ENCODE assay signal across 8 cellular contexts in the genomic region with DNA sequence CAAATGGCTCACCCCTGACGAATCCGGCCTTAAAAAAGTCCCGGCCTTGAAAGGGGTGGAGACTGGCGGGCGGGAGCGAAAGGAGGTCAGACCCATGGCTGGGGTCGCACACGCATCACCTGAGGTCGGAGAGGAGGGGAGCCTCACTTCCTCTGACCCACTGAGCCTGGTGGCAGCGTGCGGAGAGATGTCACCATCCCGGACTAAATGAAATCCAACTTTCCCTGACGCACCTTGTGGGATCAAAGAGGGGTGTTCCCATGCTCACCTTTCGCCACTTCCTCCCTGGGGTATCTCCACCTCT. TPM values are rescaled to one million over a fixed set of nuclear protein-coding genes. Genes with fewer than 3 reads are reported as not detected.
DNase-seq lines count a peak whose midpoint lies in the region; ATAC-seq and TF ChIP-seq lines count a peak whose summit lies in the region.

No MANE protein-coding gene starts in this region.

- peak overlapping the region; percentile 63 for H3K4me3 ChIP-seq in suprapubic skin

- peaks cover 4% of the 10 kb centered on the region for H3K36me3 Mint-ChIP-seq in activated naive CD8-positive, alpha-beta T cell treated with anti-CD3 and anti-CD28 coated beads, Interleukin-2, amount 10 ng/mL, durations not matched to agents 7 days and 5 days

- peak; percentile 37 for DNase-seq in activated naive CD4-positive, alpha-beta T cell treated with Interleukin-2 at 50 U/mL for 16 hours
- no peak for DNase-seq in activated naive CD4-positive, alpha-beta T cell (lab: John Stamatoyannopoulos, UW)
- DNase-seq in activated naive CD8-positive, alpha-beta T cell treated with anti-CD3 and anti-CD28 coated beads, Interleukin-2, amount 10 ng/mL, durations not matched to agents 7 days and 5 days = no peak
- no peak for DNase-seq in suprapubic skin (ENCODE audit: low spot score in 2 of 2)
- no peak for DNase-seq in NCI-H748 treated with DMSO at 0.1 percent for 48 hours (lab: John Stamatoyannopoulos, UW)
- no peak for DNase-seq in iPS-NIHi7 (ENCODE audit: extremely low spot score)
- no peak for DNase-seq in ureter (ENCODE audit: low spot score)

- peaks cover 7% of the 10 kb centered on the region for H3K27me3 Mint-ChIP-seq in activated naive CD8-positive, alpha-beta T cell treated with anti-CD3 and anti-CD28 coated beads, Interleukin-2, amount 10 ng/mL, durations not matched to agents 7 days and 5 days

- H3K4me1 Mint-ChIP-seq in activated naive CD8-positive, alpha-beta T cell treated with anti-CD3 and anti-CD28 coated beads, Interleukin-2, amount 10 ng/mL, durations not matched to agents 7 days and 5 days = peaks cover 23% of the 10 kb centered on the region

- peaks cover 2% of the 10 kb centered on the region for H3K36me3 ChIP-seq in suprapubic skin

- peak overlapping the region; percentile 88 for H3K4me3 Mint-ChIP-seq in activated naive CD8-positive, alpha-beta T cell treated with anti-CD3 and anti-CD28 coated beads, Interleukin-2, amount 10 ng/mL, durations not matched to agents 7 days and 5 days

- no peak for TF ChIP-seq POLR2A in suprapubic skin (IDR thresholded peaks at IDR 0.05)

- WGBS in suprapubic skin = 13% methylated on average over 4 of the region's 14 CpGs

- POLR2A ChIA-PET in activated naive CD8-positive, alpha-beta T cell treated with anti-CD3 and anti-CD28 coated beads, Interleukin-2, amount 10 ng/mL, durations not matched to agents 7 days and 5 days (lab: Charles Lee) = no interaction called here

- H3K27ac ChIP-seq in layer of hippocampus (ENCODE audit: low read depth, low read length) (peak overlapping the region; percentile 94), suprapubic skin (peak overlapping the region; percentile 50)

- H3K27me3 ChIP-seq in layer of hippocampus (ENCODE audit: control insufficient read depth, insufficient read depth, low read length) (no peaks in the 10 kb centered on the region), suprapubic skin (no peaks in the 10 kb centered on the region)

- H3K4me1 ChIP-seq in suprapubic skin = peaks cover 36% of the 10 kb centered on the region

- TF ChIP-seq EP300 in suprapubic skin (IDR thresholded peaks at IDR 0.05) = no peak

- no peaks in the 10 kb centered on the region for H3K9me3 Mint-ChIP-seq in activated naive CD8-positive, alpha-beta T cell treated with anti-CD3 and anti-CD28 coated beads, Interleukin-2, amount 10 ng/mL, durations not matched to agents 7 days and 5 days

- no peak for ATAC-seq in activated naive CD8-positive, alpha-beta T cell treated with anti-CD3 and anti-CD28 coated beads, Interleukin-2, amount 10 ng/mL, durations not matched to agents 7 days and 5 days (ENCODE audit: low read depth)

- no peak for TF ChIP-seq CTCF in suprapubic skin (IDR thresholded peaks at IDR 0.05)

- no peaks in the 10 kb centered on the region for H3K9me3 ChIP-seq in suprapubic skin

- peak overlapping the region; percentile 79 for H3K27ac Mint-ChIP-seq in activated naive CD8-positive, alpha-beta T cell treated with anti-CD3 and anti-CD28 coated beads, Interleukin-2, amount 10 ng/mL, durations not matched to agents 7 days and 5 days

RNA-seq across cellular contexts. Expression of a gene that starts 0.7 kb away (rescaled TPM):
- total RNA-seq in activated naive CD8-positive, alpha-beta T cell treated with anti-CD3 and anti-CD28 coated beads, Interleukin-2, amount 10 ng/mL, durations not matched to agents 7 days and 5 days = 10 to 100 TPM; 16.8 to 19.6 TPM
- total RNA-seq in suprapubic skin (10 to 100 TPM; 14.6 to 20.8 (median 16.7) TPM), ureter (27.4 TPM)

RNA-seq across cellular contexts. Expression of a gene that starts 36.2 kb away (rescaled TPM):
- 1 to 10 TPM in 1 of 2 experiments, under 1 TPM in 1; 0.50 to 1.3 TPM for total RNA-seq in activated naive CD8-positive, alpha-beta T cell treated with anti-CD3 and anti-CD28 coated beads, Interleukin-2, amount 10 ng/mL, durations not matched to agents 7 days and 5 days
- total RNA-seq in suprapubic skin = 10 to 100 TPM; 33.0 to 77.4 (median 57.8) TPM
- total RNA-seq in ureter = 23.7 TPM

RNA-seq across cellular contexts. Expression of a gene that starts 38.4 kb away (rescaled TPM):
- total RNA-seq in activated naive CD8-positive, alpha-beta T cell treated with anti-CD3 and anti-CD28 coated beads, Interleukin-2, amount 10 ng/mL, durations not matched to agents 7 days and 5 days = 10 to 100 TPM; 48.5 to 50.6 TPM
- total RNA-seq in suprapubic skin (10 to 100 TPM in 2 of 4 donors, 1 to 10 TPM in 2; 9.7 to 15.4 (median 12.1) TPM), ureter (19.2 TPM)

Comparison
In these comparisons a context has a peak if more than half of its experiments do, and no peak if none do; other contexts are left out.
1. RNA of a gene that starts 36.2 kb away (total RNA-seq): 33.0 to 77.4 TPM in suprapubic skin and 23.7 TPM in ureter (single experiment); 0.50 to 1.3 TPM in activated naive CD8-positive, alpha-beta T cell treated with anti-CD3 and anti-CD28 coated beads, Interleukin-2, amount 10 ng/mL, durations not matched to agents 7 days and 5 days; every median in the first group is over 10 times any median in the second.